In the genomic region with DNA sequence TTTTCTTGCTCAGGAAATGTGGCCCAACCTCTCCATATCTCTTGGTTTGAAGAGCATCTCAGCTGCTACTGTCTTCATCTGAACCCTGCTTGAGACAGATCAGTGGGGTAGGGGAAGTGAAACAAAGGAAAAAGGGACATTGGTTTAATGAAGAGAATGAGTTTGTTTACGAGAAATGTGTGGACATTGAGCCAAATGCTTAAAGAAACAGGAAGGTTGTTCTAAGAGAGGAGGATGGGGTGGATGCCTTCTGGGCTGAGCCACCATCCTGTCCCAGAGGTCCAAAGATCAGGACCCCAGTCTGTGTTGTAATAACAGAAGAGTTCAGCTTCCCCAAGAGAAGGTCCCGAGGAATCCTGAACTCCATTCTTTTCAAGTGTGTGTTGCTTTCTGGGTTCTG, we compare ENCODE assay signal across 20 cellular contexts.
A peak's percentile ranks its signal among the peaks of the same experiment; 100 is the strongest.
DNase-seq lines count a peak whose midpoint lies in the region; ATAC-seq, FAIRE-seq and TF ChIP-seq lines count a peak whose summit lies in the region.
"Had no signal": no experiment of that assay in that cellular context is flagged by ENCODE, and none has a peak within 500 bp of the region (broad histone marks: within the 10 kb centered on the region; RNA-seq: fewer than 3 reads in every experiment).

No MANE protein-coding gene starts in this region.

- H3K27me3 ChIP-seq in bronchial epithelial cell (ENCODE audit: control insufficient read depth, insufficient read depth, low read length), result no peaks in the 10 kb centered on the region

- H3K4me3 ChIP-seq in bronchial epithelial cell (ENCODE audit: low read depth, low read length), result no peak overlapping the region

- FAIRE-seq in bronchial epithelial cell (lab: Jason Lieb, UNC), result peak; percentile 62
- FAIRE-seq: D721Med, GM18507, H54, HepG2 had no signal

- no peaks in the 10 kb centered on the region for H3K36me3 ChIP-seq in bronchial epithelial cell (ENCODE audit: control insufficient read depth, insufficient read depth, low read length)

- no peak for ATAC-seq in left lobe of liver
- ATAC-seq: HepG2 had no signal

- peak; percentile 32 for DNase-seq in SIG-M5 treated with dmso at 0.1 percent for 504 hours (lab: John Stamatoyannopoulos, UW; ENCODE audit: unreplicated experiment)
- DNase-seq in SIG-M5 (lab: John Stamatoyannopoulos, UW), result no peak
- peak; percentile 91 for DNase-seq in NOMO-1 treated with DMSO at 0.1 percent for 48 hours (lab: John Stamatoyannopoulos, UW; ENCODE audit: unreplicated experiment)
- DNase-seq in bronchial epithelial cell (ENCODE audit: low read depth), result no peak
- DNase-seq in superior temporal gyrus (ENCODE audit: extremely low spot score), result peak; percentile 13
- DNase-seq in left lobe of liver (ENCODE audit: low spot score), result no peak
- DNase-seq in A172 (ENCODE audit: low spot score), result no peak
- no peak for DNase-seq in NCI-H345 (lab: John Stamatoyannopoulos, UW)
- DNase-seq: ACHN; CD4-positive, CD25-positive, alpha-beta regulatory T cell; Karpas-422; NCI-H2029; NCI-H510A; NCI-H69; SHP77 treated with DMSO at 0.1 percent for 48 hours; SK-N-SH had no signal

- TF ChIP-seq CTCF in bronchial epithelial cell (IDR thresholded peaks at IDR 0.05; ENCODE audit: insufficient read depth, low read length, severe bottlenecking), result no peak

Comparison
In these comparisons a context has a peak if more than half of its experiments do, and no peak if none do; other contexts are left out.
1. DNase-seq: peak in SIG-M5 treated with dmso at 0.1 percent for 504 hours (single experiment), NOMO-1 treated with DMSO at 0.1 percent for 48 hours (single experiment) and superior temporal gyrus (single experiment); none in SIG-M5 (single experiment), bronchial epithelial cell (single experiment), left lobe of liver (single experiment), A172 (single experiment) and NCI-H345 (single experiment).